1 cellular context compared by ENCODE assay signal in the genomic region with DNA sequence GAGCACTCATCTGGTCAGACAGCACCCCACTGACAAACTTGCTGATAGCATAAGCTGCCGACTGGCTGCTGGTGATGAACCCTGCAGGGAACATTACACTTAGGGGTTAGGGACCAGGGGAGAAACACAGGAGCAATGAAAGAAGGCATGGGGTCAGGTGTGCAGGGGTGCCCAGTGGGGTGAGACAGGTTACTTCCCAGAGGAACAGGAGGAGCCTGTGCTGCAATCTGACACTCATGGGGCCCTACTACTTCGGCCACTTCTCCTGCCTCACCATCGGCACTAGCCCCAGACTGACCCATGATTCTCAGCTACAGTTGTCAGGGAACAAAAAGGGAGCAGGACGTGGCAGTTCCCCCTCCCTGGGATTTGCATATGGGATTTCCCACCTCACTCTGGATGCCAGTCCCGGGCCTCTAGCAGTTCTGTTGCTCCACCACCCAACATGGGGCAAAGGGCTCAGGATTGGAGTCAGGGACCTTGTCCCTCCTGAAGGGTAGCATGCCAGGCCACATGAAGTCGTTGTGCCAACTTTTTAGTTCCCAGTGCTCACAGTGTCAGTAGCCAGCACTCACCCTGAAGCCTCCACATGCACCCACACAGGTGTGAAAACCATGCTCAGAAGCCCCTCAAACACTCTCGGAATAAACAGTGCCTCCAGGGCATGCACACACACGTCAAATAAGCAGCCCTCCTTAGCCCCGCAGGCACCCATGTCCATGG.
TF ChIP-seq lines count a peak whose summit lies in the region.

No MANE protein-coding gene starts in this region.

TF ChIP-seq in K562, 482 proteins besides CTCF, POLR2A, EP300 and RAD21:
- TF ChIP-seq, protein P1, sequence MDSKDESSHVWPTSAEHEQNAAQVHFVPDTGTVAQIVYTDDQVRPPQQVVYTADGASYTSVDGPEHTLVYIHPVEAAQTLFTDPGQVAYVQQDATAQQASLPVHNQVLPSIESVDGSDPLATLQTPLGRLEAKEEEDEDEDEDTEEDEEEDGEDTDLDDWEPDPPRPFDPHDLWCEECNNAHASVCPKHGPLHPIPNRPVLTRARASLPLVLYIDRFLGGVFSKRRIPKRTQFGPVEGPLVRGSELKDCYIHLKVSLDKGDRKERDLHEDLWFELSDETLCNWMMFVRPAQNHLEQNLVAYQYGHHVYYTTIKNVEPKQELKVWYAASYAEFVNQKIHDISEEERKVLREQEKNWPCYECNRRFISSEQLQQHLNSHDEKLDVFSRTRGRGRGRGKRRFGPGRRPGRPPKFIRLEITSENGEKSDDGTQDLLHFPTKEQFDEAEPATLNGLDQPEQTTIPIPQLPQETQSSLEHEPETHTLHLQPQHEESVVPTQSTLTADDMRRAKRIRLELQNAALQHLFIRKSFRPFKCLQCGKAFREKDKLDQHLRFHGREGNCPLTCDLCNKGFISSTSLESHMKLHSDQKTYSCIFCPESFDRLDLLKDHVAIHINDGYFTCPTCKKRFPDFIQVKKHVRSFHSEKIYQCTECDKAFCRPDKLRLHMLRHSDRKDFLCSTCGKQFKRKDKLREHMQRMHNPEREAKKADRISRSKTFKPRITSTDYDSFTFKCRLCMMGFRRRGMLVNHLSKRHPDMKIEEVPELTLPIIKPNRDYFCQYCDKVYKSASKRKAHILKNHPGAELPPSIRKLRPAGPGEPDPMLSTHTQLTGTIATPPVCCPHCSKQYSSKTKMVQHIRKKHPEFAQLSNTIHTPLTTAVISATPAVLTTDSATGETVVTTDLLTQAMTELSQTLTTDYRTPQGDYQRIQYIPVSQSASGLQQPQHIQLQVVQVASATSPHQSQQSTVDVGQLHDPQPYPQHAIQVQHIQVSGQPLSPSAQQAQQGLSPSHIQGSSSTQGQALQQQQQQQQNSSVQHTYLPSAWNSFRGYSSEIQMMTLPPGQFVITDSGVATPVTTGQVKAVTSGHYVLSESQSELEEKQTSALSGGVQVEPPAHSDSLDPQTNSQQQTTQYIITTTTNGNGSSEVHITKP (IDR thresholded peaks at IDR 0.05; ENCODE audit: partially characterized antibody): peak; percentile 68
- TF ChIP-seq PHF8 (IDR thresholded peaks at IDR 0.05; ENCODE audit: borderline replicate concordance, low read length): no peak
